Comparison of ENCODE assay signal across 25 cellular contexts in the genomic region with DNA sequence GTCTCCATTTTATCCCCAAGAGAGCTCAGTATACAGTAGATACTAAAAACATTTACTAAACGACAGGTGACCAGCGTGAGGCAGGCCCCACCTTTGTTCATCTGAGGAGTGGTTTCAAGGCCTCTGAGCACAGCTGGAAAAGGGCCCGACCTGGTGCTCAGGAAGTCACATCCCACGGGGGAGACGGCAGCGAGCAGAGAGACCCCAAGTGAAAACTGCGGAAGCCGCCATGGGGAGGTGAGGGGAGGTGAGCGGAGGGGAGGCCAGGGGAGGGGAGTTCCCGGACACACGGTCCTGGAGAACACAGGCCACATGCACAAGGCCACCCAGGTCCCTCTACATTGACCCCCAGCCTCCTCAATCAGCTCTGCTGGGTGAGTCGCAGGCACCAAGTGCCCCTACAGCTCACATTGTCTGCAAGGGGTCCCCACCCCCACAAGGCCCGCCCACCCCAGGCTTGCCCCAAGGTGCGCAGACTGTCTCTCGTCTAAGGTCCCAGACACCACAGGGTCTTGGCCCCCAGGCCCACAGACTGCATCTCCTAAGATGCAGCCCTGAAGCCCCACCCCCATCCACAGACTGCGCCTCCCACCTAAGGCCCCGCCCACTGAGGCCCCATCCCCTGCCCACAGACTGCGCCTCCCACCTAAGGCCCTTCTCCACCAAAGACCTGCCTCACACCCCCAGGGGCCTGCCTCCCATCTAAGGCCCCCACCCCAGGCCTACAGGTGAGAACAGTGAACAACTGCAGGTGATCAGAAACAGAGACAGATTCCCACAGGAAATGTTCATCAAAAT.
"Had no signal": no experiment of that assay in that cellular context is flagged by ENCODE, and none has a peak within 500 bp of the region (broad histone marks: within the 10 kb centered on the region; RNA-seq: fewer than 3 reads in every experiment).

No MANE protein-coding gene starts in this region.

- H3K4me1 ChIP-seq: heart left ventricle, left ventricle myocardium inferior, parathyroid adenoma, psoas muscle had no signal

- DNase-seq: activated CD4-positive, alpha-beta memory T cell treated with anti-CD3 and anti-CD28 coated beads, Interleukin-2, amount 10 ng/mL, durations not matched to agents 7 days and 5 days; activated gamma-delta T cell treated with Interleukin-2 at 50 U/mL for 16 hours; activated naive CD4-positive, alpha-beta T cell treated with anti-CD3 and anti-CD28 coated beads, Interleukin-2, amount 50 U/mL, for 16 hours; activated T-cell treated with anti-CD3 and anti-CD28 coated beads, Interleukin-2, amount 50 U/mL, for 4 hours; amniotic stem cell; central memory CD4-positive, alpha-beta T cell; heart left ventricle; hypothalamus; left ventricle myocardium inferior; mammary epithelial cell; nucleus accumbens; psoas muscle; stimulated activated CD4-positive, alpha-beta T cell treated with anti-CD3 and anti-CD28 coated beads, Interleukin-1b, Interleukin-23, amount 100 ng/mL, for 48 hours; stimulated activated CD4-positive, alpha-beta T cell treated with anti-CD3 and anti-CD28 coated beads, Interleukin-4, amount 100 ng/mL, for 4 hours; stimulated activated CD8-positive, alpha-beta memory T cell treated with anti-CD3 and anti-CD28 coated beads, Interleukin-4, amount 100 ng/mL, for 48 hours; T-helper 1 cell had no signal

- H2AFZ ChIP-seq: parathyroid adenoma had no signal

- H3K79me2 ChIP-seq: parathyroid adenoma had no signal

- H3K27ac ChIP-seq: breast epithelium, heart left ventricle, left ventricle myocardium inferior, parathyroid adenoma, psoas muscle, tibial nerve, VCaP had no signal

- H3K4me2 ChIP-seq: smooth muscle cell had no signal

- H3K36me3 ChIP-seq: breast epithelium, heart left ventricle, left ventricle myocardium inferior, suprapubic skin, tibial nerve had no signal

- H3K4me3 ChIP-seq: breast epithelium, heart left ventricle, left ventricle myocardium inferior, psoas muscle, smooth muscle cell, suprapubic skin, tibial nerve had no signal

- ATAC-seq: activated CD4-positive, CD25-positive, alpha-beta regulatory T cell treated with anti-CD3 and anti-CD28 coated beads, Interleukin-2, amount 50 U/mL, for 24 hours; activated T-cell treated with anti-CD3 and anti-CD28 coated beads, Interleukin-2, amount 50 U/mL, for 4 hours; activated T-helper 17 cell treated with anti-CD3 and anti-CD28 coated beads, Interleukin-2, amount 50 U/mL, for 72 hours; psoas muscle; stimulated activated memory B cell treated with anti-CD40 and anti-IgM and Interleukin-4, amounts not matched to agents 10 μg/mL and 1 μg/mL and 100 μg/mL, for 72 hours had no signal

- H3K27me3 ChIP-seq: breast epithelium, heart left ventricle, suprapubic skin, tibial nerve had no signal

- H3K9ac ChIP-seq: parathyroid adenoma had no signal

- H3K9me3 ChIP-seq: breast epithelium, heart left ventricle, left ventricle myocardium inferior, psoas muscle, suprapubic skin, tibial nerve had no signal
